ENCODE assay signal across 10 cellular contexts in genomic region chr11:119376197-119376847, GRCh38. TPM values are rescaled to one million over a fixed set of nuclear protein-coding genes. Genes with fewer than 3 reads are reported as not detected.
DNase-seq lines count a peak whose midpoint lies in the region; ATAC-seq and TF ChIP-seq lines count a peak whose summit lies in the region.
"Had no signal": no experiment of that assay in that cellular context is flagged by ENCODE, and none has a peak within 500 bp of the region (broad histone marks: within the 10 kb centered on the region; RNA-seq: fewer than 3 reads in every experiment).

No MANE protein-coding gene starts in this region.

- no peaks in the 10 kb centered on the region for H3K36me3 ChIP-seq in RWPE2 (ENCODE audit: low read depth)

- no peak overlapping the region for H2BK120ac ChIP-seq in H9 (ENCODE audit: low read depth, low read length, poor library complexity, severe bottlenecking)

- H3T11ph ChIP-seq in H9 (ENCODE audit: low read length), result no peak overlapping the region

- H3K56ac ChIP-seq in H9 (ENCODE audit: insufficient read length, low read depth, low read length), result no peak overlapping the region

- no CpG with 5 or more reads among the region's 11 CpGs for WGBS in H9 (ENCODE audit: extremely low coverage, insufficient read length, low lambda C conversion rate)

- peaks cover 16% of the 10 kb centered on the region for H3K27me3 Mint-ChIP-seq in H9 (ENCODE audit: low read depth)

- peak overlapping the region in 2 of 3 experiments; percentile 27 to 70; a peak in 1 of 7 replicates for H3K27ac Mint-ChIP-seq in H9
- H3K27ac Mint-ChIP-seq: activated naive CD4-positive, alpha-beta T cell treated with anti-CD3 and anti-CD28 coated beads, Interleukin-2, amount 10 ng/mL, durations not matched to agents 7 days and 5 days had no signal

- intact Hi-C loops in left cardiac atrium (cut with DNase I) (no loop called here), sciatic nerve (cut with DNase I) (no loop called here)

- H3K4me1 ChIP-seq in H9 (ENCODE audit: insufficient read depth, low read length), result peaks cover 3% of the 10 kb centered on the region; the same call in 1 of the 2 replicates
- H3K4me1 ChIP-seq in RWPE2 (ENCODE audit: insufficient read depth, poor library complexity, severe bottlenecking), result peaks cover 29% of the 10 kb centered on the region

- DNase-seq in H9 (no peak), RWPE2 (ENCODE audit: low spot score) (peak; percentile 77), left cardiac atrium (peak; percentile 51), sciatic nerve (ENCODE audit: low spot score) (peak; percentile 83), NCI-H2227 treated with DMSO at 0.1 percent for 48 hours (lab: John Stamatoyannopoulos, UW) (no peak), T-helper 2 cell (no peak)
- DNase-seq in activated T-cell treated with anti-CD3 and anti-CD28 coated beads, Interleukin-2, amount 50 U/mL, for 48 hours, result no peak
- no peak for DNase-seq in activated CD4-positive, alpha-beta T cell treated with anti-CD3 and anti-CD28 coated beads for 4 hours
- DNase-seq: activated naive CD4-positive, alpha-beta T cell treated with anti-CD3 and anti-CD28 coated beads, Interleukin-2, amount 10 ng/mL, durations not matched to agents 7 days and 5 days; PC-9 had no signal

- no peak overlapping the region for H4K8ac ChIP-seq in H9 (replicated peaks; ENCODE audit: insufficient read length, low read depth, low read length)

- H3K4me3 Mint-ChIP-seq in H9, result no peak overlapping the region; a peak in 1 of 5 replicates
- H3K4me3 Mint-ChIP-seq: activated naive CD4-positive, alpha-beta T cell treated with anti-CD3 and anti-CD28 coated beads, Interleukin-2, amount 10 ng/mL, durations not matched to agents 7 days and 5 days had no signal

- ATAC-seq in RWPE2 (ENCODE audit: low read depth), result peak; percentile 66
- ATAC-seq in left cardiac atrium, result peak; percentile 3 to 4
- ATAC-seq in sciatic nerve, result peak; percentile 64

- H3K9me3 ChIP-seq in H9 (ENCODE audit: control insufficient read depth, low read depth, low read length), result no peaks in the 10 kb centered on the region
- no peaks in the 10 kb centered on the region for H3K9me3 ChIP-seq in RWPE2 (ENCODE audit: severe bottlenecking)

- TF ChIP-seq CTCF in H9 (conservative IDR thresholded peaks at IDR 0.05) (no peak), RWPE2 (IDR thresholded peaks at IDR 0.05; ENCODE audit: poor library complexity, severe bottlenecking) (no peak)

- H2AK5ac ChIP-seq in H9 (ENCODE audit: insufficient read length, low read length), result no peak overlapping the region

- H3K23me2 ChIP-seq in H9 (ENCODE audit: insufficient read length, low read depth, low read length, poor library complexity, severe bottlenecking), result peaks cover 5% of the 10 kb centered on the region

- no peak overlapping the region for H4K5ac ChIP-seq in H9 (ENCODE audit: insufficient read length, low read depth, low read length)

- H3K36me3 Mint-ChIP-seq in H9 (ENCODE audit: insufficient read depth in 1 of 3, low read depth in 3 of 3), result peaks cover 0 to 3% (median 0%) of the 10 kb centered on the region in 3 experiments; a peak in 1 of 7 replicates
- H3K36me3 Mint-ChIP-seq: activated naive CD4-positive, alpha-beta T cell treated with anti-CD3 and anti-CD28 coated beads, Interleukin-2, amount 10 ng/mL, durations not matched to agents 7 days and 5 days had no signal

- H3K14ac ChIP-seq in H9 (ENCODE audit: insufficient read depth, low read length), result no peak overlapping the region

- no peak overlapping the region for H3K18ac ChIP-seq in H9 (ENCODE audit: insufficient read length, low read depth, low read length)

- H2BK20ac ChIP-seq in H9 (ENCODE audit: low read depth, low read length, poor library complexity, severe bottlenecking), result no peak overlapping the region

- H3K9me3 Mint-ChIP-seq in H9, result no peaks in the 10 kb centered on the region
- H3K9me3 Mint-ChIP-seq: activated naive CD4-positive, alpha-beta T cell treated with anti-CD3 and anti-CD28 coated beads, Interleukin-2, amount 10 ng/mL, durations not matched to agents 7 days and 5 days had no signal

- no peak overlapping the region for H2AFZ ChIP-seq in H9 (ENCODE audit: low read length)
- H2AFZ ChIP-seq: PC-9 had no signal

- no peaks in the 10 kb centered on the region for H3K79me1 ChIP-seq in H9 (ENCODE audit: insufficient read depth, low read depth, low read length, poor library complexity, severe bottlenecking)

- no peak overlapping the region for H4K91ac ChIP-seq in H9 (ENCODE audit: insufficient read length, low read depth, low read length)

- H2BK15ac ChIP-seq in H9 (ENCODE audit: low read depth, low read length), result no peak overlapping the region

- H3K4me2 ChIP-seq in H9 (ENCODE audit: insufficient read depth, insufficient read length, low read length), result no peak overlapping the region

- no peak overlapping the region for H3K4me3 ChIP-seq in RWPE2 (ENCODE audit: severe bottlenecking)
- H3K4me3 ChIP-seq: PC-9 had no signal

- no peak overlapping the region for H2BK12ac ChIP-seq in H9 (ENCODE audit: insufficient read length, low read depth, low read length)

- H3K27ac ChIP-seq in H9 (ENCODE audit: insufficient read length, low read depth, low read length) (no peak overlapping the region), RWPE2 (ENCODE audit: poor library complexity, severe bottlenecking) (peak overlapping the region; percentile 36)
- H3K27ac ChIP-seq: PC-9 had no signal

- no peak overlapping the region for H3K9ac ChIP-seq in H9 (ENCODE audit: extremely low read depth, insufficient read length, low read length)

- no peaks in the 10 kb centered on the region for H3K79me2 ChIP-seq in H9 (ENCODE audit: insufficient read depth, low read length)

- H3K4me1 Mint-ChIP-seq in H9, result peaks cover 66 to 76% of the 10 kb centered on the region in 2 experiments

- no peak overlapping the region for H3K4ac ChIP-seq in H9 (ENCODE audit: low read depth, low read length)

- H3K27me3 ChIP-seq in H9 (ENCODE audit: insufficient read depth, low read length) (peaks cover 3% of the 10 kb centered on the region; the same call in 1 of the 2 replicates), RWPE2 (ENCODE audit: insufficient read depth, poor library complexity, severe bottlenecking) (no peaks in the 10 kb centered on the region)

- H4K20me1 ChIP-seq in H9 (ENCODE audit: control insufficient read depth, insufficient read depth, insufficient read length), result no peaks in the 10 kb centered on the region

- no peak overlapping the region for H3K23ac ChIP-seq in H9 (ENCODE audit: insufficient read length, low read depth, low read length)

- H2BK5ac ChIP-seq in H9 (ENCODE audit: insufficient read length, low read length), result no peak overlapping the region

RNA-seq across cellular contexts. Expression of gene USP2, which starts 5.2 kb away (rescaled TPM):
- total RNA-seq in H9 (2021) (5.7 and 7.6 TPM in 2 replicates), left cardiac atrium (10 to 100 TPM; 65.8 to 68.8 TPM), sciatic nerve (13.7 TPM)

RNA-seq across cellular contexts. Expression of gene MFRP, which starts 29.8 kb away (rescaled TPM):
- total RNA-seq in H9 (2021) (not detected in 2 replicates), left cardiac atrium (not detected), sciatic nerve (not detected)
- total RNA-seq: PC-9 had no signal

RNA-seq across cellular contexts. Expression of gene C1QTNF5, which starts 35.6 kb away (rescaled TPM):
- total RNA-seq in H9 (2021) (0.33 and 0.59 TPM in 2 replicates), left cardiac atrium (10 to 100 TPM; 25.1 to 39.9 TPM), sciatic nerve (27.7 TPM)
- total RNA-seq: PC-9 had no signal

RNA-seq across cellular contexts. Expression of gene RNF26, which starts 42.0 kb away (rescaled TPM):
- total RNA-seq in H9 (2021), result 56.2 and 57.6 TPM in 2 replicates
- 10 to 100 TPM; 13.2 to 14.1 TPM for total RNA-seq in left cardiac atrium
- 17.4 TPM for total RNA-seq in sciatic nerve

RNA-seq across cellular contexts. Expression of gene THY1, which starts 46.6 kb away (rescaled TPM):
- 176 and 184 TPM in 2 replicates for total RNA-seq in H9 (2021)
- 1 to 10 TPM; 6.1 to 7.0 TPM for total RNA-seq in left cardiac atrium
- 3.8 TPM for total RNA-seq in sciatic nerve
- total RNA-seq: PC-9 had no signal

Comparison
In these comparisons a context has a peak if more than half of its experiments do, and no peak if none do; other contexts are left out.
1. DNase-seq: peak in RWPE2 (single experiment), left cardiac atrium (single experiment) and sciatic nerve (single experiment); none in H9 (single experiment), NCI-H2227 treated with DMSO at 0.1 percent for 48 hours (single experiment), activated T-cell treated with anti-CD3 and anti-CD28 coated beads, Interleukin-2, amount 50 U/mL, for 48 hours (0 of 2), activated CD4-positive, alpha-beta T cell treated with anti-CD3 and anti-CD28 coated beads for 4 hours (0 of 2) and T-helper 2 cell (0 of 5).
2. ATAC-seq: peak in every context shown above with its lines; median percentile 66 in RWPE2; 64 in sciatic nerve; 4 in left cardiac atrium.
3. RNA of gene C1QTNF5, which starts 35.6 kb away (total RNA-seq): 25.1 to 39.9 TPM in left cardiac atrium and 27.7 TPM in sciatic nerve (single experiment); 0.33 to 0.59 TPM in H9; every median in the first group is over 10 times any median in the second.